1 cellular context compared by ENCODE assay signal in the genomic region with DNA sequence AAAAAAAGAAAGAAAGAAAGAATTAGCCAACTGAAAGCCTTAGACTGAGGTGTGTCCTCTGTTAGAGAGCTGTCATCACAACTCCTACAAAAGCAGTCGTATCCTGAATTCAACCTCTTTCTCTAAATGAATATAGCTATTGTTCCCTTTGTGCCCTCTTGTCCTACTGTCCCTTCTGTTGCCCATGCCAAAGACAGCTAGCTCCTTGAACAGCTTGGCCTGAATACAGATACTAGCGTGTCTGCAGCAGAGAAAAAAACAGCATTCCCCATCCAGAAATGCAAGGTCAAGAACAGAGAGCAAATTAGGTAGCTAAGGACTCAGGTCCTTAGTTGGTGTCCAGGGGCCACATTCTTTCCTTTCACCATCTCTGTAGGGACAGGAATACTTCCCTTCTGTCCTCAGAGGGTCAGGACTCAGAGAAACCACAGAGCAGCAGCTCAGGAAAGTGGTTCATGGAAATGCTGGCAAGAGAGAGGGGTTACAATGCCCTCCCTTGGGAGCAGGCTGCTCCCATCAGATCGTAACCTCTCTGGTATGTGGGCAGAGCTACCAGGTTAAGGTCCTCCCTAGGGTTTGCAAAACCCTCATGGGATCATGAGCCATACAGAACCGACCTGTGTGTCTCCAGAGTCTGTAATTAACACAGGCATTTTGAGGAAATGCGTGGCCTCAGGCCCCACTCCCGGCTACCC.
TF ChIP-seq lines count a peak whose summit lies in the region.

No MANE protein-coding gene starts in this region.

TF ChIP-seq in K562, 482 proteins besides CTCF, POLR2A, EP300 and RAD21:
- no peak for TF ChIP-seq SOX6 (IDR thresholded peaks at IDR 0.05)
- 0 out of 2 replicates have a peak, but pooled peaks have one; percentile 13 for TF ChIP-seq SPI1 (IDR thresholded peaks at IDR 0.05; ENCODE audit: borderline replicate concordance, low read depth, low read length)
TF ChIP-seq in K562: peak in this region for 1.
